In the genomic region with DNA sequence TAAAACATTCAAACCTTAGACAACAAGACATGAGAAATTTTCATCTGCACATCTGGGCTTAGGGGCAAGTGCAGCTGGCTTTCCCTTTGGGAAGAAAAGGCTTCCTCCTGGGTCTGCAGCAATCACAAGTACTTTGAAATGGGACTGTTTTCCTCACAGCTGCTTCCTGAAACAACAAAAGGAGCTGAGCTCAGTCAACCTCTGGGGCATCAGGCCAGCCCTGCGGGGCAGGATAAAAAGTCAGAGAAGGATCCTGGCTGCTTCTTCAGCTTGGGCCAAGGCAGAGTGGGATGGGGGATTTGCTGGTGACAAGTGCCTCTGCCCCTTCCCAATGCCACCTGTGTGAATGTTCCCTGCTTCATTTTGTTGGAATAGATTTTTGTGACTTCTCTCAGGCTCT, we compare ENCODE assay signal across 17 cellular contexts. TPM values are rescaled to one million over a fixed set of nuclear protein-coding genes. Genes with fewer than 3 reads are reported as not detected.
DNase-seq lines count a peak whose midpoint lies in the region; ATAC-seq, FAIRE-seq and TF ChIP-seq lines count a peak whose summit lies in the region.
"Had no signal": no experiment of that assay in that cellular context is flagged by ENCODE, and none has a peak within 500 bp of the region (broad histone marks: within the 10 kb centered on the region; RNA-seq: fewer than 3 reads in every experiment).

No MANE protein-coding gene starts in this region.

- FAIRE-seq in endothelial cell of umbilical vein (lab: Jason Lieb, UNC): no peak
- FAIRE-seq: GM12892, GM18507, H54 had no signal

- H4K20me1 ChIP-seq in BLaER1 treated with 17β-estradiol and CSF1 and Interleukin-3, amounts not matched to agents 10 nM and 100 nM: no peaks in the 10 kb centered on the region
- H4K20me1 ChIP-seq in endothelial cell of umbilical vein (replicated peaks; ENCODE audit: control insufficient read depth, extremely low read depth, insufficient read depth, low read length): no peaks in the 10 kb centered on the region

- H3K27me3 ChIP-seq in BLaER1 treated with 17β-estradiol and CSF1 and Interleukin-3, amounts not matched to agents 10 nM and 100 nM: no peaks in the 10 kb centered on the region
- H3K27me3 ChIP-seq in endothelial cell of umbilical vein (ENCODE audit: control insufficient read depth in 2 of 2, insufficient read depth in 2 of 2, low read length in 2 of 2): no peaks in the 10 kb centered on the region
- H3K27me3 ChIP-seq: BE2C had no signal

- no peaks in the 10 kb centered on the region for H3K9me1 ChIP-seq in endothelial cell of umbilical vein (replicated peaks; ENCODE audit: control insufficient read depth, extremely low read depth, insufficient read depth, low read length)

- dilution Hi-C loops in endothelial cell of umbilical vein (cut with MboI; ENCODE audit: extremely low pct_ligation_motif_present, low sequenced_read_pairs): no loop called here

- peaks cover 0 to 10% (median 3%) of the 10 kb centered on the region in 11 experiments; a peak in 6 of 22 replicates for H3K36me3 ChIP-seq in BLaER1 treated with 17β-estradiol and CSF1 and Interleukin-3, amounts not matched to agents 10 nM and 100 nM
- H3K36me3 ChIP-seq in endothelial cell of umbilical vein (ENCODE audit: control insufficient read depth in 2 of 2, extremely low read depth in 1 of 2, insufficient read depth in 2 of 2, low read length in 2 of 2): no peaks in the 10 kb centered on the region
- H3K36me3 ChIP-seq: BE2C had no signal

- DNase-seq in endothelial cell of umbilical vein (ENCODE audit: low read depth, low spot score): peak; percentile 83
- DNase-seq in Right ventricle myocardium superior: no peak
- DNase-seq: BE2C; CD4-positive, alpha-beta memory T cell; DMS153; GDM1; HCEC 1CT had no signal

- no peak for TF ChIP-seq POLR2A in endothelial cell of umbilical vein (IDR thresholded peaks at IDR 0.05; ENCODE audit: low read depth, low read length)

- intact Hi-C loops in endothelial cell of umbilical vein (cut with micrococcal nuclease): no loop called here
- intact Hi-C loops in Right ventricle myocardium superior (cut with DNase I): no loop called here

- peaks cover 13 to 25% (median 20%) of the 10 kb centered on the region in 11 experiments for H3K9me3 ChIP-seq in BLaER1 treated with 17β-estradiol and CSF1 and Interleukin-3, amounts not matched to agents 10 nM and 100 nM (replicated peaks in 1 of 11)
- no peaks in the 10 kb centered on the region for H3K9me3 ChIP-seq in endothelial cell of umbilical vein (replicated peaks; ENCODE audit: control insufficient read depth, insufficient read depth, low read length)
- H3K9me3 ChIP-seq: BE2C had no signal

- CTCF ChIA-PET in endothelial cell of umbilical vein (lab: Charles Lee): interaction anchor here (1.4 to 2.0 kb wide), 2 partner anchors 23 to 125 kb away, joined by 4 to 5 read pairs; no protein-coding TSS in a partner anchor

- TF ChIP-seq CTCF in endothelial cell of umbilical vein (IDR thresholded peaks at IDR 0.05; ENCODE audit: extremely low read depth in 1 of 2, insufficient read depth in 1 of 2, low read depth in 1 of 2, low read length in 2 of 2): no peak

- H3K4me2 ChIP-seq in BLaER1 treated with 17β-estradiol and CSF1 and Interleukin-3, amounts not matched to agents 10 nM and 100 nM: peak overlapping the region in 10 of 11 experiments; percentile 9 to 70 (median 54); a peak in 16 of 22 replicates
- H3K4me2 ChIP-seq in endothelial cell of umbilical vein (ENCODE audit: insufficient read depth, low read length): no peak overlapping the region
- H3K4me2 ChIP-seq: GM23338 had no signal

- H3K4me3 ChIP-seq in BLaER1 treated with 17β-estradiol and CSF1 and Interleukin-3, amounts not matched to agents 10 nM and 100 nM: no peak overlapping the region
- no peak overlapping the region for H3K4me3 ChIP-seq in endothelial cell of umbilical vein (replicated peaks in 1 of 3; ENCODE audit: insufficient read depth in 1 of 3, low read depth in 1 of 3, low read length in 3 of 3)
- H3K4me3 ChIP-seq: GM23338 had no signal

- no peak overlapping the region for H3K9ac ChIP-seq in BLaER1 treated with 17β-estradiol and CSF1 and Interleukin-3, amounts not matched to agents 10 nM and 100 nM
- H3K9ac ChIP-seq in endothelial cell of umbilical vein (replicated peaks; ENCODE audit: extremely low read depth, insufficient read depth, low read length): no peak overlapping the region

- H3K27ac ChIP-seq in BLaER1 treated with 17β-estradiol and CSF1 and Interleukin-3, amounts not matched to agents 10 nM and 100 nM: no peak overlapping the region
- no peak overlapping the region for H3K27ac ChIP-seq in endothelial cell of umbilical vein (ENCODE audit: insufficient read depth, low read depth, low read length)

- ATAC-seq in GM21723 (IDR thresholded peaks at IDR 0.05; ENCODE audit: unreplicated experiment): no peak
- ATAC-seq in Right ventricle myocardium superior (ENCODE audit: poor library complexity): no peak
- ATAC-seq: GM23338 had no signal

- no TSS peak for BruUV-seq in endothelial cell of umbilical vein (replicated peaks; lab: Mats Ljungman, UMichigan)

- no peak overlapping the region for H2AFZ ChIP-seq in endothelial cell of umbilical vein (ENCODE audit: low read depth, low read length)
- H2AFZ ChIP-seq: GM23338 had no signal

- H3K79me2 ChIP-seq in endothelial cell of umbilical vein (ENCODE audit: control insufficient read depth, insufficient read depth, low read length): no peaks in the 10 kb centered on the region

- peaks cover 0 to 29% (median 21%) of the 10 kb centered on the region in 10 experiments; a peak in 15 of 20 replicates for H3K4me1 ChIP-seq in BLaER1 treated with 17β-estradiol and CSF1 and Interleukin-3, amounts not matched to agents 10 nM and 100 nM
- H3K4me1 ChIP-seq in endothelial cell of umbilical vein (ENCODE audit: control insufficient read depth, extremely low read depth, insufficient read depth, low read length): no peaks in the 10 kb centered on the region
- H3K4me1 ChIP-seq: BE2C had no signal

- POLR2A ChIA-PET in endothelial cell of umbilical vein (lab: Charles Lee): interaction anchor here (1.1 kb wide), 1 partner anchor 17 kb away, joined by 3 read pairs; no protein-coding TSS in a partner anchor

TF ChIP-seq in endothelial cell of umbilical vein, 7 proteins besides CTCF, POLR2A, EP300 and RAD21 (continues in another document):
- TF ChIP-seq EZH2 (IDR thresholded peaks at IDR 0.05; ENCODE audit: borderline replicate concordance, low read depth, low read length, severe bottlenecking) (no peak), GATA2 (IDR thresholded peaks at IDR 0.05; ENCODE audit: insufficient read depth, insufficient read length, low read depth, low read length) (no peak)

RNA-seq across cellular contexts. Expression of gene SDR39U1, which starts 16.2 kb away (rescaled TPM):
- total RNA-seq in endothelial cell of umbilical vein (38.6 and 40.2 TPM in 2 replicates), Right ventricle myocardium superior (84.7 TPM)
- polyA plus RNA-seq in endothelial cell of umbilical vein: 72.6 and 89.8 TPM in 2 replicates
- polyA plus RNA-seq in endothelial cell of umbilical vein (2011; cell fraction: cytosol; rRNA removed): 52.3 and 53.0 TPM in 2 replicates
- polyA plus RNA-seq in endothelial cell of umbilical vein (2011; cell fraction: nucleus; rRNA removed): 192 and 200 TPM in 2 replicates
- 25.9 and 26.8 TPM in 2 replicates for polyA plus RNA-seq in endothelial cell of umbilical vein (2012)
- polyA minus RNA-seq in endothelial cell of umbilical vein: 17.2 and 18.1 TPM in 2 replicates
- 19.7 TPM for polyA minus RNA-seq in endothelial cell of umbilical vein (2011; cell fraction: cytosol; rRNA and poly(A)+ RNA removed)
- polyA minus RNA-seq in endothelial cell of umbilical vein (2011; cell fraction: nucleus; rRNA and poly(A)+ RNA removed): 31.2 and 39.9 TPM in 2 replicates

RNA-seq across cellular contexts. Expression of gene KHNYN, which starts 29.0 kb away (rescaled TPM):
- total RNA-seq in endothelial cell of umbilical vein: 63.3 and 66.7 TPM in 2 replicates
- polyA plus RNA-seq in endothelial cell of umbilical vein: 25.2 and 25.4 TPM in 2 replicates
- 19.6 and 24.3 TPM in 2 replicates for polyA plus RNA-seq in endothelial cell of umbilical vein (2011; cell fraction: cytosol; rRNA removed)
- 99.3 and 103 TPM in 2 replicates for polyA plus RNA-seq in endothelial cell of umbilical vein (2011; cell fraction: nucleus; rRNA removed)
- 39.1 and 39.8 TPM in 2 replicates for polyA plus RNA-seq in endothelial cell of umbilical vein (2012)
- 59.9 and 60.3 TPM in 2 replicates for polyA minus RNA-seq in endothelial cell of umbilical vein
- 7.4 TPM for polyA minus RNA-seq in endothelial cell of umbilical vein (2011; cell fraction: cytosol; rRNA and poly(A)+ RNA removed)
- polyA minus RNA-seq in endothelial cell of umbilical vein (2011; cell fraction: nucleus; rRNA and poly(A)+ RNA removed): 72.1 and 82.5 TPM in 2 replicates
- total RNA-seq in Right ventricle myocardium superior: 22.5 TPM

RNA-seq across cellular contexts. Expression of gene CBLN3, which starts 29.3 kb away (rescaled TPM):
- total RNA-seq in endothelial cell of umbilical vein: 5.0 and 8.6 TPM in 2 replicates
- 7.8 and 7.9 TPM in 2 replicates for polyA plus RNA-seq in endothelial cell of umbilical vein
- polyA plus RNA-seq in endothelial cell of umbilical vein (2011; cell fraction: cytosol; rRNA removed): 3.4 and 4.2 TPM in 2 replicates
- polyA plus RNA-seq in endothelial cell of umbilical vein (2011; cell fraction: nucleus; rRNA removed): 27.9 and 31.3 TPM in 2 replicates
- polyA plus RNA-seq in endothelial cell of umbilical vein (2012): 4.2 and 5.1 TPM in 2 replicates
- 4.4 and 6.1 TPM in 2 replicates for polyA minus RNA-seq in endothelial cell of umbilical vein
- polyA minus RNA-seq in endothelial cell of umbilical vein (2011; cell fraction: cytosol; rRNA and poly(A)+ RNA removed): not detected
- 6.4 and 8.2 TPM in 2 replicates for polyA minus RNA-seq in endothelial cell of umbilical vein (2011; cell fraction: nucleus; rRNA and poly(A)+ RNA removed)
- total RNA-seq in Right ventricle myocardium superior: 0.65 TPM
- total RNA-seq: A172, Daoy had no signal

RNA-seq across cellular contexts. Expression of gene CMA1, which starts 49.3 kb away (rescaled TPM):
- total RNA-seq in endothelial cell of umbilical vein (not detected in 2 replicates), Right ventricle myocardium superior (1.9 TPM)
- polyA plus RNA-seq in endothelial cell of umbilical vein: not detected in 2 replicates
- polyA plus RNA-seq in endothelial cell of umbilical vein (2011; cell fraction: cytosol; rRNA removed): not detected in 2 replicates
- not detected in 2 replicates for polyA plus RNA-seq in endothelial cell of umbilical vein (2011; cell fraction: nucleus; rRNA removed)
- not detected in 2 replicates for polyA plus RNA-seq in endothelial cell of umbilical vein (2012)
- not detected in 2 replicates for polyA minus RNA-seq in endothelial cell of umbilical vein
- not detected for polyA minus RNA-seq in endothelial cell of umbilical vein (2011; cell fraction: cytosol; rRNA and poly(A)+ RNA removed)
- polyA minus RNA-seq in endothelial cell of umbilical vein (2011; cell fraction: nucleus; rRNA and poly(A)+ RNA removed): not detected in 2 replicates
- total RNA-seq: A172; CD4-positive, alpha-beta memory T cell; Daoy; GM23338; HT-29 had no signal
- polyA plus RNA-seq: CD14-positive monocyte; CD4-positive, alpha-beta memory T cell; GM23338 had no signal

RNA-seq across cellular contexts. Expression of gene NYNRIN, which starts 59.9 kb away (rescaled TPM):
- total RNA-seq in endothelial cell of umbilical vein (42.8 and 45.1 TPM in 2 replicates), Right ventricle myocardium superior (8.8 TPM)
- 37.2 and 38.8 TPM in 2 replicates for polyA plus RNA-seq in endothelial cell of umbilical vein
- polyA plus RNA-seq in endothelial cell of umbilical vein (2011; cell fraction: cytosol; rRNA removed): 27.6 and 28.6 TPM in 2 replicates
- polyA plus RNA-seq in endothelial cell of umbilical vein (2011; cell fraction: nucleus; rRNA removed): 59.8 and 66.2 TPM in 2 replicates
- 25.5 and 35.2 TPM in 2 replicates for polyA plus RNA-seq in endothelial cell of umbilical vein (2012)
- polyA minus RNA-seq in endothelial cell of umbilical vein: 56.5 and 59.7 TPM in 2 replicates
- not detected for polyA minus RNA-seq in endothelial cell of umbilical vein (2011; cell fraction: cytosol; rRNA and poly(A)+ RNA removed)
- polyA minus RNA-seq in endothelial cell of umbilical vein (2011; cell fraction: nucleus; rRNA and poly(A)+ RNA removed): 27.5 and 30.6 TPM in 2 replicates
